17 cellular contexts compared by ENCODE assay signal in the genomic region with DNA sequence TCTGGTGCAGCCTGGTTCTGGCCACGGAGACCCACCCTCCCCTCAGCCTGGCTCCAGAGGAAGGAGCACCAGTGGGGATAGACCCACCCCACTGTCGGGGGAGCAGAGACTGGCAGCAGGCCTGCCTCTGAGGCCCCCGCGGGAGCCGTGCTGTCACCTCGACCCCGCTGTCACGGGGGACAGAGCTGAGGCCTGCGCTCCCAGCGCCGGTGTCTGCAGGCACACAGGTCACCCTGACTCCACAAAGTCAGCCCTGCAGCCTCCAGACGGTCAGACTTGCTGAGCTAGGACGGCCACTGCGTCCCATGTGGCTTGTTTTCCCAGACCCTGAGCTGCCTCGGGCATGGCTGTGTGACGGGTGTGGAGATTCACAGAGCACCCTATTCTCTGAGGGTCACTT. TPM values are rescaled to one million over a fixed set of nuclear protein-coding genes. Genes with fewer than 3 reads are reported as not detected.
"Had no signal": no experiment of that assay in that cellular context is flagged by ENCODE, and none has a peak within 500 bp of the region (broad histone marks: within the 10 kb centered on the region; RNA-seq: fewer than 3 reads in every experiment).

No MANE protein-coding gene starts in this region.

- H3K4me3 ChIP-seq: gastrocnemius medialis, neural progenitor cell, tibial nerve had no signal

- H3K36me3 ChIP-seq: gastrocnemius medialis, neural progenitor cell, tibial nerve had no signal

- H3K4me2 ChIP-seq: neural progenitor cell had no signal

- H3K9ac ChIP-seq: neural progenitor cell had no signal

- DNase-seq: activated B cell treated with CpG ODN at 0.5 μM for 24 hours; activated CD4-positive, alpha-beta memory T cell treated with anti-CD3 and anti-CD28 coated beads for 36 hours; activated CD4-positive, alpha-beta T cell treated with anti-CD3 and anti-CD28 coated beads for 4 hours; activated effector memory CD4-positive, alpha-beta T cell treated with Interleukin-2 at 50 U/mL for 16 hours; activated naive CD4-positive, alpha-beta T cell treated with anti-CD3 and anti-CD28 coated beads for 36 hours; activated naive CD8-positive, alpha-beta T cell treated with anti-CD3 and anti-CD28 coated beads, Interleukin-2, amount 10 ng/mL, durations not matched to agents 7 days and 5 days; activated T-cell treated with anti-CD3 and anti-CD28 coated beads, Interleukin-2, amount 50 U/mL, for 72 hours; amniotic stem cell; effector CD8-positive, alpha-beta T cell; gastrocnemius medialis; hypothalamus; mesendoderm; stimulated activated CD4-positive, alpha-beta T cell treated with anti-CD3 and anti-CD28 coated beads, Interleukin-4, amount 100 ng/mL, for 4 hours; T1000 had no signal

- H3K27me3 ChIP-seq: gastrocnemius medialis, tibial nerve had no signal

- H3K4me1 ChIP-seq: gastrocnemius medialis, neural progenitor cell had no signal

- H3K27ac ChIP-seq: gastrocnemius medialis, neural progenitor cell, tibial nerve had no signal

- ATAC-seq: activated T-cell treated with anti-CD3 and anti-CD28 coated beads, Interleukin-2, amount 50 U/mL, for 72 hours; gastrocnemius medialis; naive thymus-derived CD8-positive, alpha-beta T cell had no signal

- H3K9me3 ChIP-seq: gastrocnemius medialis, tibial nerve had no signal

RNA-seq across cellular contexts. Expression of a gene that starts 51.0 kb away (rescaled TPM):
- total RNA-seq: activated naive CD8-positive, alpha-beta T cell treated with anti-CD3 and anti-CD28 coated beads, Interleukin-2, amount 10 ng/mL, durations not matched to agents 7 days and 5 days had no signal
